In the genomic region with DNA sequence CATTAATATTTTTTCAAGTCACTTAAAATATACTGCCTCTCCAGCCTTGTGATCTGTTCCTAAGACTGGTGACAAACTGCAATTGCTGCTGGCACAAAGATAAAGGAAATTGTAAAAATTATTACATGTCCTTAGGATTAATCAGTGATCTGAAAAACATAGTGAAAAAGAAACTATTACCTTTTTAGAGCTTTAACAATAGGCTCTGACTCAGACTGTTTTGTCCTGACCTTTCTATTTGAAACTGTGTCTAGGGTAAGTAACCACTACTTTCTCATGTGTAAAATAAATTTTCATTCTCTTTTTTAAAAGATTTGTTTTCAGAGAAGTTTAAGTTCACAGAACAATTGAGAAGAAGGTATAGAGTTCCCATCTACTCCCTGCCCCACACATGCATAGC, we compare ENCODE assay signal across 19 cellular contexts.
"Had no signal": no experiment of that assay in that cellular context is flagged by ENCODE, and none has a peak within 500 bp of the region (broad histone marks: within the 10 kb centered on the region; RNA-seq: fewer than 3 reads in every experiment).

No MANE protein-coding gene starts in this region.

- H3K36me3 ChIP-seq: colonic mucosa, gastrocnemius medialis, neutrophil, spleen, tibial artery, upper lobe of left lung had no signal

- H3K9me3 ChIP-seq: colonic mucosa, gastrocnemius medialis, mucosa of descending colon, neutrophil, psoas muscle, tibial artery, upper lobe of left lung had no signal

- H3K27ac ChIP-seq: colonic mucosa, gastrocnemius medialis, neutrophil, psoas muscle, spleen, tibial artery, upper lobe of left lung had no signal

- H3K27me3 ChIP-seq: colonic mucosa, gastrocnemius medialis, neutrophil, spleen, tibial artery, upper lobe of left lung had no signal

- H3K4me1 ChIP-seq: colonic mucosa, gastrocnemius medialis, psoas muscle, spleen, tibial artery, upper lobe of left lung had no signal

- DNase-seq: colonic mucosa; effector CD4-positive, alpha-beta T cell; endodermal cell; gastrocnemius medialis; glutamatergic neuron; islet precursor cell; mucosa of descending colon; naive thymus-derived CD8-positive, alpha-beta T cell; psoas muscle; spleen; stimulated activated CD4-positive, alpha-beta T cell treated with anti-CD3 and anti-CD28 coated beads, Interleukin-15, amount 100 ng/mL, for 24 hours; stimulated activated CD4-positive, alpha-beta T cell treated with anti-CD3 and anti-CD28 coated beads, Interleukin-1b, Interleukin-23, amount 100 ng/mL, for 48 hours; stimulated activated CD4-positive, alpha-beta T cell treated with anti-CD3 and anti-CD28 coated beads, Interleukin-4, amount 100 ng/mL, for 24 hours; tibial artery; upper lobe of left lung had no signal

- H3K4me3 ChIP-seq: colonic mucosa, gastrocnemius medialis, mucosa of descending colon, psoas muscle, spleen, tibial artery, upper lobe of left lung had no signal

- ATAC-seq: gastrocnemius medialis; left lobe of liver; mucosa of descending colon; naive thymus-derived CD8-positive, alpha-beta T cell; psoas muscle; sciatic nerve; stimulated activated memory B cell treated with anti-CD40 and anti-IgM and Interleukin-4, amounts not matched to agents 10 μg/mL and 1 μg/mL and 100 μg/mL, for 72 hours had no signal
